21 cellular contexts compared by ENCODE assay signal in genomic region chr6:26392932-26393636, GRCh38. TPM values are rescaled to one million over a fixed set of nuclear protein-coding genes. Genes with fewer than 3 reads are reported as not detected.
DNase-seq lines count a peak whose midpoint lies in the region; ATAC-seq, FAIRE-seq and TF ChIP-seq lines count a peak whose summit lies in the region.
"Had no signal": no experiment of that assay in that cellular context is flagged by ENCODE, and none has a peak within 500 bp of the region (broad histone marks: within the 10 kb centered on the region; RNA-seq: fewer than 3 reads in every experiment).

No MANE protein-coding gene starts in this region.

- no peak overlapping the region for H3K9ac ChIP-seq in astrocyte (ENCODE audit: low read length)
- H3K9ac ChIP-seq: parathyroid adenoma had no signal

- H3K4me2 ChIP-seq in astrocyte (ENCODE audit: low read length), result no peak overlapping the region

- TF ChIP-seq CTCF in Calu3 (IDR thresholded peaks at IDR 0.05; ENCODE audit: unreplicated experiment) (no peak), astrocyte (IDR thresholded peaks at IDR 0.05; ENCODE audit: insufficient read depth, low read depth, low read length) (no peak), nephron (IDR thresholded peaks at IDR 0.05; ENCODE audit: unreplicated experiment in 3 of 3) (no peak)
- TF ChIP-seq CTCF in activated CD8-positive, alpha-beta T cell treated with anti-CD3 and anti-CD28 coated beads for 36 hours (IDR thresholded peaks at IDR 0.05), result no peak

- no peaks in the 10 kb centered on the region for H3K9me3 Mint-ChIP-seq in Calu3 (ENCODE audit: low read depth, unreplicated experiment)
- H3K9me3 Mint-ChIP-seq in astrocyte (ENCODE audit: unreplicated experiment), result no peaks in the 10 kb centered on the region
- H3K9me3 Mint-ChIP-seq in nephron, result no peaks in the 10 kb centered on the region
- no peaks in the 10 kb centered on the region for H3K9me3 Mint-ChIP-seq in activated CD8-positive, alpha-beta T cell treated with anti-CD3 and anti-CD28 coated beads for 36 hours
- H3K9me3 Mint-ChIP-seq: immature natural killer cell had no signal

- peaks cover 12% of the 10 kb centered on the region for H3K4me1 ChIP-seq in astrocyte (ENCODE audit: insufficient read depth, low read length)
- H3K4me1 ChIP-seq: parathyroid adenoma had no signal

- H3K27ac ChIP-seq in astrocyte (ENCODE audit: low read depth, low read length), result no peak overlapping the region
- H3K27ac ChIP-seq: heart right ventricle, parathyroid adenoma, RWPE1 had no signal

- H3K4me3 ChIP-seq in astrocyte (ENCODE audit: insufficient read depth, low read depth, low read length), result no peak overlapping the region
- H3K4me3 ChIP-seq: heart right ventricle had no signal

- H3K27me3 Mint-ChIP-seq in Calu3 (ENCODE audit: unreplicated experiment) (no peaks in the 10 kb centered on the region), astrocyte (ENCODE audit: low read depth, unreplicated experiment) (no peaks in the 10 kb centered on the region), nephron (ENCODE audit: low read depth) (peaks cover 5% of the 10 kb centered on the region)
- no peaks in the 10 kb centered on the region for H3K27me3 Mint-ChIP-seq in activated CD8-positive, alpha-beta T cell treated with anti-CD3 and anti-CD28 coated beads for 36 hours

- peaks cover 5% of the 10 kb centered on the region for H3K36me3 ChIP-seq in astrocyte (ENCODE audit: insufficient read depth, low read length)

- H3K36me3 Mint-ChIP-seq in Calu3 (ENCODE audit: insufficient read depth, unreplicated experiment) (peaks cover 3% of the 10 kb centered on the region), astrocyte (ENCODE audit: low read depth, unreplicated experiment) (peaks cover 14% of the 10 kb centered on the region), nephron (ENCODE audit: low read depth) (peaks cover 40% of the 10 kb centered on the region)
- H3K36me3 Mint-ChIP-seq in activated CD8-positive, alpha-beta T cell treated with anti-CD3 and anti-CD28 coated beads for 36 hours (ENCODE audit: low read depth), result peaks cover 15% of the 10 kb centered on the region

- H2AFZ ChIP-seq in astrocyte (ENCODE audit: low read depth, low read length), result no peak overlapping the region
- H2AFZ ChIP-seq: parathyroid adenoma had no signal

- POLR2A ChIA-PET in activated CD8-positive, alpha-beta T cell treated with anti-CD3 and anti-CD28 coated beads for 36 hours (lab: Charles Lee), result no interaction called here

- CTCF ChIA-PET in Calu3 (lab: Charles Lee), result no interaction called here
- CTCF ChIA-PET in activated CD8-positive, alpha-beta T cell treated with anti-CD3 and anti-CD28 coated beads for 36 hours (lab: Charles Lee), result no interaction called here

- no peak for ATAC-seq in activated CD8-positive, alpha-beta T cell treated with anti-CD3 and anti-CD28 coated beads for 36 hours

- H3K4me1 Mint-ChIP-seq in Calu3 (ENCODE audit: low read depth, unreplicated experiment) (peaks cover 35% of the 10 kb centered on the region), astrocyte (ENCODE audit: low read depth, unreplicated experiment) (peaks cover 36% of the 10 kb centered on the region), nephron (peaks cover 17% of the 10 kb centered on the region)
- peaks cover 5% of the 10 kb centered on the region for H3K4me1 Mint-ChIP-seq in activated CD8-positive, alpha-beta T cell treated with anti-CD3 and anti-CD28 coated beads for 36 hours (ENCODE audit: low read depth)

- BruUV-seq in Calu3 (replicated peaks; lab: Mats Ljungman, UMichigan), result no TSS peak

- DNase-seq in Calu3 (no peak), NCI-H1694 (lab: John Stamatoyannopoulos, UW) (peak; percentile 47), astrocyte (ENCODE audit: low read depth) (no peak), SKM-1 treated with dmso at 0.1 percent for 144 hours (lab: John Stamatoyannopoulos, UW; ENCODE audit: unreplicated experiment) (no peak), putamen (ENCODE audit: low spot score) (no peak), RCC 7860 (ENCODE audit: low spot score) (no peak)
- DNase-seq in activated CD8-positive, alpha-beta T cell treated with anti-CD3 and anti-CD28 coated beads for 36 hours, result no peak
- DNase-seq: activated CD4-positive, alpha-beta T cell treated with anti-CD3 and anti-CD28 coated beads, Interleukin-2, amount 50 U/mL, for 1 hour; activated naive CD4-positive, alpha-beta T cell; anterior cingulate cortex; cerebellar nuclear complex; effector memory CD4-positive, alpha-beta T cell; heart right ventricle; immature natural killer cell; Kasumi-1; NCI-H187 treated with DMSO at 0.1 percent for 48 hours; NCI-H526 treated with DMSO at 0.1 percent for 48 hours; SW 1271 had no signal

- FAIRE-seq in astrocyte (lab: Jason Lieb, UNC) (no peak), RCC 7860 (lab: Jason Lieb, UNC) (no peak)

- peak overlapping the region; percentile 0 for H3K27ac Mint-ChIP-seq in Calu3 (ENCODE audit: unreplicated experiment)
- H3K27ac Mint-ChIP-seq in astrocyte (ENCODE audit: unreplicated experiment), result peak overlapping the region; percentile 28
- peak overlapping the region in 2 of 3 experiments; percentile 39 to 68 for H3K27ac Mint-ChIP-seq in nephron
- no peak overlapping the region for H3K27ac Mint-ChIP-seq in activated CD8-positive, alpha-beta T cell treated with anti-CD3 and anti-CD28 coated beads for 36 hours

- H3K27me3 ChIP-seq in astrocyte (ENCODE audit: insufficient read depth, low read length), result no peaks in the 10 kb centered on the region
- H3K27me3 ChIP-seq: heart right ventricle had no signal

- no peaks in the 10 kb centered on the region for H4K20me1 ChIP-seq in astrocyte (ENCODE audit: insufficient read depth, low read length)

- H3K9me3 ChIP-seq in astrocyte (ENCODE audit: insufficient read depth, low read depth, low read length), result no peaks in the 10 kb centered on the region
- H3K9me3 ChIP-seq: heart right ventricle had no signal

- H3K79me2 ChIP-seq in astrocyte (ENCODE audit: insufficient read depth, low read length), result no peaks in the 10 kb centered on the region
- H3K79me2 ChIP-seq: parathyroid adenoma had no signal

- H3K4me3 Mint-ChIP-seq in Calu3 (ENCODE audit: low read depth, unreplicated experiment) (no peak overlapping the region), astrocyte (ENCODE audit: unreplicated experiment) (no peak overlapping the region), nephron (no peak overlapping the region)
- no peak overlapping the region for H3K4me3 Mint-ChIP-seq in activated CD8-positive, alpha-beta T cell treated with anti-CD3 and anti-CD28 coated beads for 36 hours

- intact Hi-C loops in Calu3 (cut with micrococcal nuclease; ENCODE audit: unreplicated experiment), result no loop called here
- intact Hi-C loops in activated CD8-positive, alpha-beta T cell treated with anti-CD3 and anti-CD28 coated beads for 36 hours (cut with micrococcal nuclease), result no loop called here

RNA-seq across cellular contexts. Expression of gene BTN3A1, which starts 9.0 kb away (rescaled TPM):
- 29.0 and 40.5 TPM in 2 replicates for total RNA-seq in Calu3 (2022)
- 22.2 and 29.9 TPM in 2 replicates for total RNA-seq in astrocyte
- 10 to 100 TPM; 32.7 to 34.0 TPM for total RNA-seq in activated CD8-positive, alpha-beta T cell treated with anti-CD3 and anti-CD28 coated beads for 36 hours

RNA-seq across cellular contexts. Expression of gene BTN2A2, which starts 10.2 kb away (rescaled TPM):
- total RNA-seq in Calu3 (2022) (16.9 and 17.6 TPM in 2 replicates), astrocyte (19.9 and 25.1 TPM in 2 replicates)
- 10 to 100 TPM; 12.8 to 16.1 TPM for total RNA-seq in activated CD8-positive, alpha-beta T cell treated with anti-CD3 and anti-CD28 coated beads for 36 hours

RNA-seq across cellular contexts. Expression of gene BTN3A2, which starts 28.1 kb away (rescaled TPM):
- 28.2 and 36.3 TPM in 2 replicates for total RNA-seq in Calu3 (2022)
- 31.7 and 34.1 TPM in 2 replicates for total RNA-seq in astrocyte
- total RNA-seq in activated CD8-positive, alpha-beta T cell treated with anti-CD3 and anti-CD28 coated beads for 36 hours, result 10 to 100 TPM; 58.4 to 63.5 TPM

RNA-seq across cellular contexts. Expression of gene BTN3A3, which starts 47.2 kb away (rescaled TPM):
- total RNA-seq in Calu3 (2022), result 15.5 and 20.6 TPM in 2 replicates
- 4.7 and 6.2 TPM in 2 replicates for total RNA-seq in astrocyte
- total RNA-seq in activated CD8-positive, alpha-beta T cell treated with anti-CD3 and anti-CD28 coated beads for 36 hours, result 10 to 100 TPM; 42.2 to 50.6 TPM
